ENCODE assay signal across 10 cellular contexts in the genomic region with DNA sequence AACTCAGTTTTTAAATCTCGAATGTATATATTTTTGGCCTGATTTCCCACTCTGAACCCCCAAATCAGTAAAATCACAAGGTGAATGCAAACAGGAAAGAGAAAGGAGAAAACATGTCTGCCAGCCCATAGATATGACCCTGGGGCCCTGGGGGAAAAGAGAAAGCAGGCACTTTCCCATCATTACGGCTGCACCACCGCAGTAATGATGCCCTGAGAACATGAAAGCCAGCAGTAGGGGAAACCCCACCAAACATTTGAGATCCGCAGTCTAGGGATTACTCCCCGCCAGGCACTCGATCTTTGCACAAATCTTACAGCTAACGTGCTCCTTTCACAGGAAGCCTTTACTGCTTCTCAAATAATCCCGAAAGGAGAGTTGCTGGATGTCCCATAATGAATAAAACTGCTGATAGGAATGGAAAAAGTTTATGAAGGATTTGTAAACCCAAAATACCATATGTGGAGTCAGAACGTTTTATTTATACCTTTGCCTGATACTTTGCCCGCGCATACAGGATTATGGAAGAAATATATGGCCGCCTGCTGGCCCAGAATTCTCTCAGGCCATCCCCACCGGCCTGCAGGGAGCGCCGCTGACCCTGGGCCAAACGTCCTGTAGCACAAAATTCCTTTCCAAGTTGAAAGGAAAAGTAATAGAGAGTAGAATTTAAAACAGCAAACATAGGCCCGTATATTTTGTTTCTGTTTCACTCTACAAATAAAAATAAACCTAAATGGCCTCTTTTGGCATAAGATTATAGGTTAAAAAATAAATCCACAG.
DNase-seq lines count a peak whose midpoint lies in the region; ATAC-seq, FAIRE-seq and TF ChIP-seq lines count a peak whose summit lies in the region.
"Had no signal": no experiment of that assay in that cellular context is flagged by ENCODE, and none has a peak within 500 bp of the region (broad histone marks: within the 10 kb centered on the region; RNA-seq: fewer than 3 reads in every experiment).

No MANE protein-coding gene starts in this region.

- H3F3A ChIP-seq in DOHH2 (ENCODE audit: control insufficient read depth, insufficient read depth), result peaks cover 12% of the 10 kb centered on the region

- FAIRE-seq in astrocyte (lab: Jason Lieb, UNC), result no peak

- H3K9me3 ChIP-seq in DOHH2 (ENCODE audit: control insufficient read depth, insufficient read depth, low read length), result peaks cover 46% of the 10 kb centered on the region
- H3K9me3 ChIP-seq in astrocyte (ENCODE audit: insufficient read depth, low read depth, low read length), result no peaks in the 10 kb centered on the region
- no peaks in the 10 kb centered on the region for H3K9me3 ChIP-seq in sigmoid colon
- H3K9me3 ChIP-seq in lower lobe of right lung, result no peaks in the 10 kb centered on the region

- H2AFZ ChIP-seq in astrocyte (ENCODE audit: low read depth, low read length), result no peak overlapping the region

- peaks cover 57% of the 10 kb centered on the region for H3K4me1 Mint-ChIP-seq in astrocyte (ENCODE audit: low read depth, unreplicated experiment)

- H3K36me3 ChIP-seq in DOHH2 (ENCODE audit: control insufficient read depth, low read length) (0 out of 2 replicates have a peak, but pooled peaks cover 4% of the 10 kb centered on the region), astrocyte (ENCODE audit: insufficient read depth, low read length) (no peaks in the 10 kb centered on the region), sigmoid colon (no peaks in the 10 kb centered on the region), lower lobe of right lung (no peaks in the 10 kb centered on the region)

- peak overlapping the region; percentile 44 for H3K27ac Mint-ChIP-seq in astrocyte (ENCODE audit: unreplicated experiment)
- H3K27ac Mint-ChIP-seq: nephron progenitor cell had no signal

- TF ChIP-seq CTCF in DOHH2 (IDR thresholded peaks at IDR 0.05; ENCODE audit: low read depth, low read length, poor library complexity, severe bottlenecking) (no peak), astrocyte (IDR thresholded peaks at IDR 0.05; ENCODE audit: insufficient read depth, low read depth, low read length) (no peak), coronary artery (IDR thresholded peaks at IDR 0.05) (no peak), sigmoid colon (IDR thresholded peaks at IDR 0.05) (no peak), lower lobe of right lung (IDR thresholded peaks at IDR 0.05) (no peak)

- no peak for TF ChIP-seq EP300 in sigmoid colon (IDR thresholded peaks at IDR 0.05)

- H3K27ac ChIP-seq in DOHH2 (ENCODE audit: low read depth, low read length) (no peak overlapping the region), astrocyte (ENCODE audit: low read depth, low read length) (no peak overlapping the region), coronary artery (no peak overlapping the region), sigmoid colon (no peak overlapping the region), lower lobe of right lung (no peak overlapping the region)

- no peaks in the 10 kb centered on the region for H3K9me2 ChIP-seq in DOHH2 (replicated peaks; ENCODE audit: control insufficient read depth, low read length)

- H3K4me1 ChIP-seq in DOHH2 (ENCODE audit: control insufficient read depth, low read length), result peaks cover 25% of the 10 kb centered on the region
- H3K4me1 ChIP-seq in astrocyte (ENCODE audit: insufficient read depth, low read length), result peaks cover 72% of the 10 kb centered on the region
- H3K4me1 ChIP-seq in sigmoid colon, result peaks cover 0 to 53% (median 32%) of the 10 kb centered on the region in 4 donors
- H3K4me1 ChIP-seq in lower lobe of right lung, result peaks cover 40% of the 10 kb centered on the region

- WGBS in sigmoid colon, 2 donors, result 86 to 90% methylated on average over 17 of the region's 17 CpGs

- intact Hi-C loops in sigmoid colon (cut with DNase I) (no loop called here), sciatic nerve (cut with DNase I) (no loop called here), lower lobe of right lung (cut with DNase I) (no loop called here)

- no peaks in the 10 kb centered on the region for H3K79me2 ChIP-seq in DOHH2 (ENCODE audit: control insufficient read depth, low read length)
- no peaks in the 10 kb centered on the region for H3K79me2 ChIP-seq in astrocyte (ENCODE audit: insufficient read depth, low read length)

- H4K20me1 ChIP-seq in DOHH2 (ENCODE audit: control insufficient read depth, insufficient read depth, low read depth, low read length), result no peaks in the 10 kb centered on the region; the same call in 1 of the 2 replicates
- H4K20me1 ChIP-seq in astrocyte (ENCODE audit: insufficient read depth, low read length), result no peaks in the 10 kb centered on the region

- no peak overlapping the region for H3K9ac ChIP-seq in astrocyte (ENCODE audit: low read length)

- no peaks in the 10 kb centered on the region for H3K36me3 Mint-ChIP-seq in astrocyte (ENCODE audit: low read depth, unreplicated experiment)

- peak; percentile 34 for ATAC-seq in GM19452 (IDR thresholded peaks at IDR 0.05; ENCODE audit: unreplicated experiment)
- ATAC-seq in HG03097 (IDR thresholded peaks at IDR 0.05; ENCODE audit: low FRiP score, unreplicated experiment), result peak; percentile 42
- no peak for ATAC-seq in sciatic nerve
- ATAC-seq in lower lobe of right lung, result no peak

- peaks cover 5% of the 10 kb centered on the region for H3K9me3 Mint-ChIP-seq in astrocyte (ENCODE audit: unreplicated experiment)

- H3K4me3 ChIP-seq in DOHH2 (ENCODE audit: low read length), result peak overlapping the region; percentile 51; the same call in 1 of the 2 replicates
- no peak overlapping the region for H3K4me3 ChIP-seq in astrocyte (ENCODE audit: insufficient read depth, low read depth, low read length)
- H3K4me3 ChIP-seq in coronary artery, result no peak overlapping the region
- H3K4me3 ChIP-seq in sigmoid colon, result no peak overlapping the region
- no peak overlapping the region for H3K4me3 ChIP-seq in lower lobe of right lung

- peak overlapping the region; percentile 73; the same call in 1 of the 2 replicates for H3K4me2 ChIP-seq in DOHH2 (ENCODE audit: low read length)
- H3K4me2 ChIP-seq in astrocyte (ENCODE audit: low read length), result no peak overlapping the region

- H3K27me3 ChIP-seq in DOHH2 (ENCODE audit: control insufficient read depth, low read length) (peaks cover 64% of the 10 kb centered on the region), astrocyte (ENCODE audit: insufficient read depth, low read length) (no peaks in the 10 kb centered on the region), sigmoid colon (no peaks in the 10 kb centered on the region), lower lobe of right lung (ENCODE audit: low read depth) (no peaks in the 10 kb centered on the region)

- no peak overlapping the region for H3K4me3 Mint-ChIP-seq in astrocyte (ENCODE audit: unreplicated experiment)
- H3K4me3 Mint-ChIP-seq: nephron progenitor cell had no signal

- H3K27me3 Mint-ChIP-seq in astrocyte (ENCODE audit: low read depth, unreplicated experiment), result no peaks in the 10 kb centered on the region

- DNase-seq in astrocyte (ENCODE audit: low read depth) (no peak), coronary artery (ENCODE audit: low spot score) (no peak), sigmoid colon (no peak), sciatic nerve (ENCODE audit: low spot score) (no peak), lower lobe of right lung (no peak)
- DNase-seq: NCI-H187, nephron progenitor cell had no signal

- TF ChIP-seq POLR2A in sigmoid colon (IDR thresholded peaks at IDR 0.05), result no peak

Comparison
In these comparisons a context has a peak if more than half of its experiments do, and no peak if none do; other contexts are left out.
1. ATAC-seq: peak in GM19452 (single experiment) and HG03097 (single experiment); none in sciatic nerve (single experiment) and lower lobe of right lung (0 of 2).